1 cellular context compared by ENCODE assay signal in genomic region chr3:32109256-32109655, GRCh38.
TF ChIP-seq lines count a peak whose summit lies in the region.

No MANE protein-coding gene starts in this region.

TF ChIP-seq in HEK293, 187 proteins besides CTCF, POLR2A, EP300 and RAD21 (continued from another document):
- TF ChIP-seq ZNF280D (tag by site-specific recombination; IDR thresholded peaks at IDR 0.05) (no peak), ZNF155 (tag by site-specific recombination; IDR thresholded peaks at IDR 0.05) (no peak), ZBTB17 (tag by site-specific recombination; IDR thresholded peaks at IDR 0.05) (0 out of 2 replicates have a peak, but pooled peaks have one; percentile 18), ZBTB20 (tag by site-specific recombination; IDR thresholded peaks at IDR 0.05) (peak; percentile 48), ZNF24 (tag by site-specific recombination; IDR thresholded peaks at IDR 0.05) (no peak), PRDM10 (tag by site-specific recombination; IDR thresholded peaks at IDR 0.05) (peak; percentile 70), ZFP37 (tag by site-specific recombination; IDR thresholded peaks at IDR 0.05) (no peak), ZNF664 (tag by site-specific recombination; IDR thresholded peaks at IDR 0.05) (no peak), ZNF530 (tag by site-specific recombination; IDR thresholded peaks at IDR 0.05; ENCODE audit: low read depth) (no peak), HOXC10 (CRISPR knock-in tag; IDR thresholded peaks at IDR 0.05) (no peak), OSR2 (tag by site-specific recombination; IDR thresholded peaks at IDR 0.05) (peak; percentile 30; the same call in 1 of the 2 replicates), ZSCAN16 (tag by site-specific recombination; IDR thresholded peaks at IDR 0.05) (0 out of 2 replicates have a peak, but pooled peaks have one; percentile 62), ZNF600 (tag by site-specific recombination; IDR thresholded peaks at IDR 0.05) (peak; percentile 39; the same call in 1 of the 2 replicates), ZNF596 (tag by site-specific recombination; IDR thresholded peaks at IDR 0.05) (no peak), ZNF37A (tag by site-specific recombination; IDR thresholded peaks at IDR 0.05) (no peak)
